Comparison of ENCODE assay signal across 8 cellular contexts in the genomic region with DNA sequence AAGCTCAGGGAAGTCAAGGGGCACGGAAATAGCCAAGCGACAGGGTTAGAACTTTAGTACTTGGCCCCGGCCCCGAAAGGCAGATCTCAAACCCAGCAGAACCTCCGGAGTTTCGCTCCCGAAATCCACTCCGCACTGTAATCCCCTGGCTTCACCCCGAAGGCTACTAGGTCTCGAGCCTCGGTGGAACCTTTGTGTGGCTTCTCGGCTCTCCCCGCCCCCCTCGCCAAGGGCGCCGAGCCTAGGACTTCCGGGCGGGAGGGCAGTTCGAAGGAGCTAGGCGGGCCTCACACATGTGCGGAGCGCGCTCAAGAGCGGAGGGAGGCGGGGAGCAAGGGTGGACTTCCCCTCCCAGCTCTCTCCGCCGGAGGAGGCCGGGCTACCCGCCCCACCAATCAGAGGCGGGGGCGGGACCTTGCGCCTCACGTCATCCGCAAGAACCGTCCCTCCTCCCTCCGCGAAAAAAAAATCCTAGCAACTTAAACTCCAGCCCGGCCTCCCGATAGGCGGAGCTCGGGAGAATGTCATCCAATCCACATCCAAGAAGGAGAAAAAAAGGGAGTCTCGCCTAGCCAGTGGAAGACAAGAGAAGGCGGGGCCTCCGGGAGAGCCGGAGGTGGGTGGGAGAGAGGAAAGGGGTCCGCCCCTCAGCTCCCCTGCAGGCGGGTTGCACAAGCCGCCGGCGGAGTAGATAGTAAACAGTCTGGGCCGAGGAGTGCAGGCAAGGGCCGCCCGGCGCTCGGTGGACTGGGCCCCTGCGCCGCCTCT. TPM values are rescaled to one million over a fixed set of nuclear protein-coding genes. Genes with fewer than 3 reads are reported as not detected.
DNase-seq lines count a peak whose midpoint lies in the region; ATAC-seq and TF ChIP-seq lines count a peak whose summit lies in the region.

No MANE protein-coding gene starts in this region.

- DNase-seq in COLO668 (lab: John Stamatoyannopoulos, UW; ENCODE audit: unreplicated experiment) (peak; percentile 98), HS-5 (ENCODE audit: low read depth) (peak; percentile 99), NK-92 (lab: John Stamatoyannopoulos, UW; ENCODE audit: unreplicated experiment) (peak; percentile 86), lower lobe of right lung (peak; percentile 98)
- DNase-seq in activated CD8-positive, alpha-beta memory T cell treated with anti-CD3 and anti-CD28 coated beads for 24 hours, result peak; percentile 94
- DNase-seq in effector CD4-positive, alpha-beta T cell, result peak; percentile 91
- peak; percentile 88 to 94 (median 93) for DNase-seq in stimulated activated CD4-positive, alpha-beta T cell treated with anti-CD3 and anti-CD28 coated beads, TNF-alpha, amount 100 ng/mL, for 1 hour (ENCODE audit: low read depth in 3 of 3, low spot score in 1 of 3)

- H3K4me1 ChIP-seq in lower lobe of right lung, result peaks cover 26% of the 10 kb centered on the region

- no peaks in the 10 kb centered on the region for H3K9me3 ChIP-seq in lower lobe of right lung

- peak overlapping the region; percentile 94 for H3K27ac ChIP-seq in lower lobe of right lung

- H3K4me3 ChIP-seq in lower lobe of right lung, result peak overlapping the region; percentile 96

- no peak for TF ChIP-seq CTCF in lower lobe of right lung (IDR thresholded peaks at IDR 0.05)

- no peaks in the 10 kb centered on the region for H3K27me3 ChIP-seq in lower lobe of right lung (ENCODE audit: low read depth)

- peak; percentile 12 for ATAC-seq in GM19468 (IDR thresholded peaks at IDR 0.05; ENCODE audit: extremely low read depth, unreplicated experiment)
- peak; percentile 73 to 80 for ATAC-seq in lower lobe of right lung

- H3K36me3 ChIP-seq in lower lobe of right lung, result no peaks in the 10 kb centered on the region

- intact Hi-C loops in lower lobe of right lung (cut with DNase I), result no loop called here

RNA-seq across cellular contexts. Expression of a gene that starts 2.4 kb away (rescaled TPM):
- 51.6 TPM for total RNA-seq in lower lobe of right lung

Comparison
In these comparisons a context has a peak if more than half of its experiments do, and no peak if none do; other contexts are left out.
1. Peak in every context shown above with its lines: DNase-seq, ATAC-seq, H3K4me3 ChIP-seq and H3K27ac ChIP-seq.